ENCODE assay signal across 18 cellular contexts in genomic region chr9:75491533-75491932, GRCh38.
"Had no signal": no experiment of that assay in that cellular context is flagged by ENCODE, and none has a peak within 500 bp of the region (broad histone marks: within the 10 kb centered on the region; RNA-seq: fewer than 3 reads in every experiment).

No MANE protein-coding gene starts in this region.

- H3K27me3 ChIP-seq: cardiac muscle cell, esophagus squamous epithelium, stomach had no signal

- H3K27ac ChIP-seq: cardiac muscle cell, esophagus squamous epithelium, stomach had no signal

- H3K36me3 ChIP-seq: cardiac muscle cell, esophagus squamous epithelium, stomach had no signal

- H3K4me1 ChIP-seq: esophagus squamous epithelium, stomach had no signal

- DNase-seq: activated CD4-positive, alpha-beta T cell treated with anti-CD3 and anti-CD28 coated beads for 36 hours; activated CD4-positive, alpha-beta T cell treated with anti-CD3 and anti-CD28 coated beads, Interleukin-2, amount 50 U/mL, for 48 hours; activated T-cell treated with anti-CD3 and anti-CD28 coated beads for 4 hours; dermis blood vessel endothelial cell; effector memory CD8-positive, alpha-beta T cell; esophagus squamous epithelium; hypothalamus; islet precursor cell; mammary epithelial cell; midbrain; nephron progenitor cell; nucleus accumbens; posterior cingulate gyrus; stimulated activated CD4-positive, alpha-beta T cell treated with anti-CD3 and anti-CD28 coated beads, Interleukin-15, amount 100 ng/mL, for 24 hours; stimulated activated CD4-positive, alpha-beta T cell treated with anti-CD3 and anti-CD28 coated beads, Interleukin-4, amount 100 ng/mL, for 1 hour; stomach had no signal

- ATAC-seq: activated CD4-positive, alpha-beta T cell treated with anti-CD3 and anti-CD28 coated beads for 36 hours; effector memory CD8-positive, alpha-beta T cell; WTC11 had no signal

- H3K4me3 ChIP-seq: cardiac muscle cell, esophagus squamous epithelium, stomach had no signal

- H3K9me3 ChIP-seq: esophagus squamous epithelium, stomach had no signal
